Comparison of ENCODE assay signal across 8 cellular contexts in the genomic region with DNA sequence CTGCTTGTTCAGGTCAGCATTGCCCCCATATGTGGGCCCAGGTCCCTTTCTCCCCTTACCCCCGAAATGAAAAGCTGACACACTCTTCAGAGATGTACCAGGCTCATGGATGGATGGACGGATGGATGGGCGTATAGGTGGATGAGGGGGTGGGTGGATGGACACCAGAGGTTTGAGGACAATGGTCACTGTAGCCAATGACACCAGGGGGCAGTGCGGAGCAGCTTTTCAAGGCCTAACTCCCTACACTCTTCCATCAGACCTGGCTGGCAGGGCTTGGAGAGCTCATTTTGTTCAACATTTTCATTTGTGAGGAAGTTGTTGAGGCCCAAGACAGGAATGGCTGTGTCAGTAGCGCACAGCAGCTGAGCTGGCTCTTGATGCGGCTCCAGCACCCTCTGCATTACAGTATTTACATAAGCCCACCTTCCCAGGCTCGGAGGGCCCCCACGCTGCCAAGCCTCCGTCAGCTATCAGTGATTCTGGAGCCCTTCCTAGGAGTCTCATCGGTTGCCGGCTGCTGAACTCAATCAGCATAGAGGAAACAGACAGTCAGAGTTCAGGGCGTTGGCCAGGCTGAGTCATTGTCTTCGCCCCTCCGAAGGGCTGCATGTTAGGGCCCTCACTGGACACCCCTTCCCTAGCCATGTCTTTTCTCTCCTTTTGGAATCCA. TPM values are rescaled to one million over a fixed set of nuclear protein-coding genes. Genes with fewer than 3 reads are reported as not detected.
A peak's percentile ranks its signal among the peaks of the same experiment; 100 is the strongest.
DNase-seq lines count a peak whose midpoint lies in the region; ATAC-seq and TF ChIP-seq lines count a peak whose summit lies in the region.

No MANE protein-coding gene starts in this region.

- intact Hi-C loops in ascending aorta (cut with DNase I) (loop anchor here (1.0 kb wide), 1 partner anchor 125 kb away; no protein-coding TSS in a partner anchor), gastrocnemius medialis (cut with DNase I; ENCODE audit: low total_unique reads) (no loop called here)

- TF ChIP-seq POLR2A in gastrocnemius medialis (IDR thresholded peaks at IDR 0.05): no peak

- no peaks in the 10 kb centered on the region for H3K27me3 ChIP-seq in ascending aorta
- H3K27me3 ChIP-seq in gastrocnemius medialis: no peaks in the 10 kb centered on the region

- peak in 1 of 2 donors; percentile 36 for ATAC-seq in gastrocnemius medialis

- H3K4me3 ChIP-seq in ascending aorta (no peak overlapping the region), gastrocnemius medialis (no peak overlapping the region)

- H3K27ac ChIP-seq in ascending aorta (no peak overlapping the region), gastrocnemius medialis (no peak overlapping the region)

- H3K4me1 ChIP-seq in ascending aorta (no peaks in the 10 kb centered on the region), gastrocnemius medialis (no peaks in the 10 kb centered on the region)

- H3K9me3 ChIP-seq in ascending aorta (no peaks in the 10 kb centered on the region), gastrocnemius medialis (no peaks in the 10 kb centered on the region)

- DNase-seq in NCI-H345 (lab: John Stamatoyannopoulos, UW) (peak; percentile 32), NCI-H345 treated with DMSO at 0.1 percent for 48 hours (lab: John Stamatoyannopoulos, UW; ENCODE audit: unreplicated experiment) (no peak), HuH-7 (ENCODE audit: low spot score) (peak; percentile 85), SHP77 (lab: John Stamatoyannopoulos, UW) (peak; percentile 59 to 76), ascending aorta (ENCODE audit: low spot score in 2 of 2) (peak in 1 of 2 donors; percentile 79), hippocampal formation (lab: John Stamatoyannopoulos, UW) (peak; percentile 22 to 29), gastrocnemius medialis (peak in 1 of 2 donors; percentile 27)
- DNase-seq in central memory CD4-positive, alpha-beta T cell: no peak

- no peaks in the 10 kb centered on the region for H3K36me3 ChIP-seq in ascending aorta
- H3K36me3 ChIP-seq in gastrocnemius medialis: no peaks in the 10 kb centered on the region

- in situ Hi-C loops in gastrocnemius medialis (cut with MboI; ENCODE audit: low sequenced_read_pairs in 4 of 4): no loop called here

- TF ChIP-seq CTCF in ascending aorta (IDR thresholded peaks at IDR 0.05) (peak; percentile 47 to 69 (median 50)), gastrocnemius medialis (IDR thresholded peaks at IDR 0.05 in 4 of 5, conservative IDR thresholded peaks at IDR 0.05 in 1 of 5) (peak in 3 of 5 experiments; percentile 10 to 47 (median 40))

RNA-seq across cellular contexts. Expression of gene FFAR4, which starts 11.6 kb away (rescaled TPM):
- total RNA-seq in ascending aorta: not detected
- total RNA-seq in gastrocnemius medialis: under 1 TPM in 2 of 4 donors, not detected in 2; 0.10 to 0.17 TPM

RNA-seq across cellular contexts. Expression of gene RBP4, which starts 46.1 kb away (rescaled TPM):
- total RNA-seq in ascending aorta (58.0 TPM), gastrocnemius medialis (10 to 100 TPM in 1 of 4 donors, 1 to 10 TPM in 3; 3.8 to 16.2 (median 7.7) TPM)

RNA-seq across cellular contexts. Expression of gene PDE6C, which starts 57.4 kb away (rescaled TPM):
- total RNA-seq in ascending aorta (not detected), gastrocnemius medialis (not detected)

RNA-seq across cellular contexts. Expression of gene CEP55, which starts 58.5 kb away (rescaled TPM):
- not detected for total RNA-seq in ascending aorta
- total RNA-seq in gastrocnemius medialis: under 1 TPM; 0.32 to 0.62 (median 0.37) TPM

Comparison
In these comparisons a context has a peak if more than half of its experiments do, and no peak if none do; other contexts are left out.
1. DNase-seq: peak in NCI-H345 (single experiment), HuH-7 (single experiment), SHP77 (2 of 2) and hippocampal formation (2 of 2); none in NCI-H345 treated with DMSO at 0.1 percent for 48 hours (single experiment) and central memory CD4-positive, alpha-beta T cell (single experiment).